In the genomic region with DNA sequence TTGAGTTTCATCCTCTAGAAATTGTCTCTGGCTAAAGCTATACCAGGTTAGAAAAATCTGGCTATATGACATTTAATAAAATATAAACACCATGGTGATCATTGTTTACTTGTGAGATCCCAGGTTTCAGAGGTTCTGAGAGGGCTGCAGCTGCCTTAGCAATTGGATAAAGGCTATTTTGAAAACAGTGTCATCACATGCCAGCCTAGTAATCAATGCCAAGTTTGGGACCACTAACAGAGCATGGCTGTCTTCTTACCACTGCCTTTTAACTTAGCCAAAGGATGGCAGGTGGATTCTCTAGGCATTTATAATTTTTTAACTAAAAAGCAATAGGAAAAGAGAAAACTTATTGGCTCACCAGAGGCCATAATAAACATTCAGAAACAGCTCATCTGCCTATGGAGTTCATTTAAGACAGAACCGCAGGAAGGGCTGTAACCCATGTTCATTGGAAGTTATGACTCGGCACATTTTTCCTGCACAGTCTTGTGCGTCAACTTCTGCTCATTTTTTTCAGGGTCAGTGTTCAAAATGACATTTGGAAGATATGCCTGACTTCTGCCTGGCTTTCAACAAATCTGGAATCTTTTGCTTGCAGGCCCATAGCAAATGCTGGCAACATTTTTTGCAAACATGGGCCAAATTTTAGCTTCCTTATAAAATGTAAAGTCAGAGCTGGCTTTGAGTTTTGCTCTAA, we compare ENCODE assay signal across 10 cellular contexts.
DNase-seq lines count a peak whose midpoint lies in the region; ATAC-seq and TF ChIP-seq lines count a peak whose summit lies in the region.
"Had no signal": no experiment of that assay in that cellular context is flagged by ENCODE, and none has a peak within 500 bp of the region (broad histone marks: within the 10 kb centered on the region; RNA-seq: fewer than 3 reads in every experiment).

No MANE protein-coding gene starts in this region.

- 46 to 65% methylated on average over 3 of the region's 3 CpGs for WGBS in heart right ventricle, 2 donors

- no peaks in the 10 kb centered on the region for H3K36me3 ChIP-seq in GM23338 (ENCODE audit: insufficient read depth)
- no peaks in the 10 kb centered on the region for H3K36me3 ChIP-seq in heart right ventricle

- H3K27me3 Mint-ChIP-seq in GM23338 (ENCODE audit: insufficient read depth, low read depth, poor library complexity) = peaks cover 9% of the 10 kb centered on the region

- H4K20me1 ChIP-seq in GM23338 (replicated peaks; ENCODE audit: insufficient read depth) = no peaks in the 10 kb centered on the region

- no peak overlapping the region for H3K4me3 Mint-ChIP-seq in GM23338

- H3K27me3 ChIP-seq in GM23338 (ENCODE audit: insufficient read depth) (no peaks in the 10 kb centered on the region), heart right ventricle (no peaks in the 10 kb centered on the region)

- H3K9me3 Mint-ChIP-seq in GM23338 = no peaks in the 10 kb centered on the region

- DNase-seq in GM23338 (ENCODE audit: low spot score) (no peak), amniotic stem cell (lab: John Stamatoyannopoulos, UW) (peak; percentile 93), heart right ventricle (peak in 1 of 2 donors; percentile 9), sciatic nerve (ENCODE audit: low spot score) (no peak)
- DNase-seq in activated CD8-positive, alpha-beta memory T cell treated with anti-CD3 and anti-CD28 coated beads, Interleukin-2, amount 50 U/mL, for 48 hours = no peak
- DNase-seq in activated CD8-positive, alpha-beta memory T cell treated with anti-CD3 and anti-CD28 coated beads, Interleukin-2, amount 50 U/mL, for 4 hours = no peak
- DNase-seq: kidney glomerular epithelial cell, NCI-H345 had no signal

- H3K4me1 Mint-ChIP-seq in GM23338 = peaks cover 7% of the 10 kb centered on the region; the same call in 2 of the 3 replicates

- intact Hi-C loops in heart right ventricle (cut with DNase I) (no loop called here), sciatic nerve (cut with DNase I) (no loop called here)

- no peak overlapping the region for H3K27ac ChIP-seq in GM23338 (ENCODE audit: low read depth)
- H3K27ac ChIP-seq in heart right ventricle = peak overlapping the region in 1 of 10 donors; percentile 63

- ATAC-seq in GM23338 (no peak), heart right ventricle (peak in 6 of 8 donors; percentile 65 to 79 (median 70)), sciatic nerve (peak; percentile 91), HG03196 (IDR thresholded peaks at IDR 0.05; ENCODE audit: unreplicated experiment) (no peak), GM18505 (IDR thresholded peaks at IDR 0.05; ENCODE audit: unreplicated experiment) (no peak)

- TF ChIP-seq POLR2A in GM18505 (IDR thresholded peaks at IDR 0.05; ENCODE audit: borderline replicate concordance, extremely low read depth, insufficient read depth, insufficient read length) = no peak

- no peak for TF ChIP-seq CTCF in GM23338 (conservative IDR thresholded peaks at IDR 0.05; ENCODE audit: low read depth in 2 of 2)
- TF ChIP-seq CTCF in heart right ventricle (IDR thresholded peaks at IDR 0.05) = no peak

- no peaks in the 10 kb centered on the region for H3K9me3 ChIP-seq in heart right ventricle

- H3K4me1 ChIP-seq in GM23338 (ENCODE audit: insufficient read depth) = no peaks in the 10 kb centered on the region
- peaks cover 0 to 16% (median 6%) of the 10 kb centered on the region in 9 donors for H3K4me1 ChIP-seq in heart right ventricle

- no peaks in the 10 kb centered on the region for H3K36me3 Mint-ChIP-seq in GM23338 (ENCODE audit: low read depth)

- H3K4me2 ChIP-seq in GM23338 = no peak overlapping the region

- H2AFZ ChIP-seq in GM23338 = peak overlapping the region; percentile 56; the same call in 1 of the 2 replicates

- no peaks in the 10 kb centered on the region for H3K79me2 ChIP-seq in GM23338 (replicated peaks; ENCODE audit: insufficient read depth)

- H3K9me2 ChIP-seq in GM23338 (ENCODE audit: insufficient read depth) = no peaks in the 10 kb centered on the region; the same call in 1 of the 2 replicates

- no peaks in the 10 kb centered on the region for H3F3A ChIP-seq in GM23338 (replicated peaks; ENCODE audit: low read depth)

- no peak overlapping the region for H3K27ac Mint-ChIP-seq in GM23338

- H3K4me3 ChIP-seq in GM23338 (no peak overlapping the region), heart right ventricle (no peak overlapping the region)

TF ChIP-seq in GM23338, 12 proteins besides CTCF, POLR2A, EP300 and RAD21 (continues in another document):
- no peak for TF ChIP-seq NANOG (IDR thresholded peaks at IDR 0.05; ENCODE audit: borderline replicate concordance)
- TF ChIP-seq, protein P1, sequence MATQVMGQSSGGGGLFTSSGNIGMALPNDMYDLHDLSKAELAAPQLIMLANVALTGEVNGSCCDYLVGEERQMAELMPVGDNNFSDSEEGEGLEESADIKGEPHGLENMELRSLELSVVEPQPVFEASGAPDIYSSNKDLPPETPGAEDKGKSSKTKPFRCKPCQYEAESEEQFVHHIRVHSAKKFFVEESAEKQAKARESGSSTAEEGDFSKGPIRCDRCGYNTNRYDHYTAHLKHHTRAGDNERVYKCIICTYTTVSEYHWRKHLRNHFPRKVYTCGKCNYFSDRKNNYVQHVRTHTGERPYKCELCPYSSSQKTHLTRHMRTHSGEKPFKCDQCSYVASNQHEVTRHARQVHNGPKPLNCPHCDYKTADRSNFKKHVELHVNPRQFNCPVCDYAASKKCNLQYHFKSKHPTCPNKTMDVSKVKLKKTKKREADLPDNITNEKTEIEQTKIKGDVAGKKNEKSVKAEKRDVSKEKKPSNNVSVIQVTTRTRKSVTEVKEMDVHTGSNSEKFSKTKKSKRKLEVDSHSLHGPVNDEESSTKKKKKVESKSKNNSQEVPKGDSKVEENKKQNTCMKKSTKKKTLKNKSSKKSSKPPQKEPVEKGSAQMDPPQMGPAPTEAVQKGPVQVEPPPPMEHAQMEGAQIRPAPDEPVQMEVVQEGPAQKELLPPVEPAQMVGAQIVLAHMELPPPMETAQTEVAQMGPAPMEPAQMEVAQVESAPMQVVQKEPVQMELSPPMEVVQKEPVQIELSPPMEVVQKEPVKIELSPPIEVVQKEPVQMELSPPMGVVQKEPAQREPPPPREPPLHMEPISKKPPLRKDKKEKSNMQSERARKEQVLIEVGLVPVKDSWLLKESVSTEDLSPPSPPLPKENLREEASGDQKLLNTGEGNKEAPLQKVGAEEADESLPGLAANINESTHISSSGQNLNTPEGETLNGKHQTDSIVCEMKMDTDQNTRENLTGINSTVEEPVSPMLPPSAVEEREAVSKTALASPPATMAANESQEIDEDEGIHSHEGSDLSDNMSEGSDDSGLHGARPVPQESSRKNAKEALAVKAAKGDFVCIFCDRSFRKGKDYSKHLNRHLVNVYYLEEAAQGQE (IDR thresholded peaks at IDR 0.05; ENCODE audit: unreplicated experiment) = no peak
- TF ChIP-seq ZNF462 (CRISPR knock-in tag; IDR thresholded peaks at IDR 0.05) = no peak

Comparison
In these comparisons a context has a peak if more than half of its experiments do, and no peak if none do; other contexts are left out.
1. ATAC-seq: peak in heart right ventricle (6 of 8) and sciatic nerve (single experiment); none in GM23338 (single experiment), HG03196 (single experiment) and GM18505 (single experiment).